In genomic region chr2:55054476-55054875, GRCh38 we compare ENCODE assay signal across 9 cellular contexts. TPM values are rescaled to one million over a fixed set of nuclear protein-coding genes. Genes with fewer than 3 reads are reported as not detected.
DNase-seq lines count a peak whose midpoint lies in the region; ATAC-seq and TF ChIP-seq lines count a peak whose summit lies in the region.
"Had no signal": no experiment of that assay in that cellular context is flagged by ENCODE, and none has a peak within 500 bp of the region (broad histone marks: within the 10 kb centered on the region; RNA-seq: fewer than 3 reads in every experiment).

No MANE protein-coding gene starts in this region.

- no peaks in the 10 kb centered on the region for H3K27me3 Mint-ChIP-seq in CD4-positive, alpha-beta memory T cell

- no peak for TF ChIP-seq EP300 in esophagus muscularis mucosa (IDR thresholded peaks at IDR 0.05)

- TF ChIP-seq CTCF in OCI-LY3 (IDR thresholded peaks at IDR 0.05; ENCODE audit: low read depth, low read length) (no peak), esophagus muscularis mucosa (IDR thresholded peaks at IDR 0.05) (no peak)

- POLR2A ChIA-PET in CD4-positive, alpha-beta memory T cell (lab: Charles Lee; ENCODE audit: partially characterized antibody) = no interaction called here

- no peak overlapping the region; the same call in 1 of the 2 replicates for H3K9ac ChIP-seq in OCI-LY3 (ENCODE audit: low read length)

- H3K4me2 ChIP-seq in OCI-LY3 (ENCODE audit: low read length) = peak overlapping the region; percentile 92

- DNase-seq in CD4-positive, alpha-beta memory T cell = no peak
- DNase-seq in esophagus muscularis mucosa (ENCODE audit: extremely low spot score) = no peak
- DNase-seq in erythroblast (lab: John Stamatoyannopoulos, UW) = no peak
- DNase-seq in COLO668 (lab: John Stamatoyannopoulos, UW; ENCODE audit: unreplicated experiment) = no peak
- no peak for DNase-seq in SK-N-DZ (ENCODE audit: low spot score)
- DNase-seq: nucleus accumbens had no signal

- H3K36me3 ChIP-seq in CD4-positive, alpha-beta memory T cell (ENCODE audit: insufficient read depth, low read length) = no peaks in the 10 kb centered on the region
- no peaks in the 10 kb centered on the region for H3K36me3 ChIP-seq in OCI-LY3 (replicated peaks; ENCODE audit: low read depth, low read length)
- peaks cover 0 to 2% (median 0%) of the 10 kb centered on the region in 4 donors for H3K36me3 ChIP-seq in esophagus muscularis mucosa

- H3K27ac ChIP-seq in CD4-positive, alpha-beta memory T cell (ENCODE audit: low read depth, low read length) = no peak overlapping the region
- H3K27ac ChIP-seq in OCI-LY3 (ENCODE audit: low read length) (peak overlapping the region; percentile 56), esophagus muscularis mucosa (replicated peaks in 1 of 4) (no peak overlapping the region)

- peaks cover 24 to 45% (median 31%) of the 10 kb centered on the region in 4 donors for H3K4me1 Mint-ChIP-seq in CD4-positive, alpha-beta memory T cell

- H3K4me3 ChIP-seq in CD4-positive, alpha-beta memory T cell (ENCODE audit: low read length in 2 of 2) = peak overlapping the region in 1 of 2 donors; percentile 15
- peak overlapping the region; percentile 62 for H3K4me3 ChIP-seq in OCI-LY3 (ENCODE audit: low read length)
- no peak overlapping the region for H3K4me3 ChIP-seq in esophagus muscularis mucosa

- H3K9me3 Mint-ChIP-seq in CD4-positive, alpha-beta memory T cell = no peaks in the 10 kb centered on the region

- TF ChIP-seq POLR2A in esophagus muscularis mucosa (IDR thresholded peaks at IDR 0.05; ENCODE audit: low read depth) (no peak), erythroblast (IDR thresholded peaks at IDR 0.05; ENCODE audit: low read length) (no peak)

- peak overlapping the region in 4 of 8 donors; percentile 34 to 43 (median 38) for H3K4me3 Mint-ChIP-seq in CD4-positive, alpha-beta memory T cell

- intact Hi-C loops in CD4-positive, alpha-beta memory T cell (cut with micrococcal nuclease) = loop anchor here (5.0 to 10.0 kb wide), 3 partner anchors 152 to 940 kb away; partner anchors contain the start of gene ACYP2
- intact Hi-C loops in esophagus muscularis mucosa (cut with DNase I) = loop anchor here (5.0 kb wide), 1 partner anchor 43 kb away; no protein-coding TSS in a partner anchor

- no peaks in the 10 kb centered on the region for H3K9me3 ChIP-seq in CD4-positive, alpha-beta memory T cell (ENCODE audit: control insufficient read depth in 1 of 2, low read length in 2 of 2)
- H3K9me3 ChIP-seq in OCI-LY3 (ENCODE audit: insufficient read depth, low read length) (no peaks in the 10 kb centered on the region), esophagus muscularis mucosa (no peaks in the 10 kb centered on the region)

- no peak overlapping the region for H2AFZ ChIP-seq in OCI-LY3 (ENCODE audit: low read depth, low read length)

- H3K79me2 ChIP-seq in OCI-LY3 (ENCODE audit: low read length) = peaks cover 6% of the 10 kb centered on the region; the same call in 1 of the 2 replicates

- no peaks in the 10 kb centered on the region for H3K27me3 ChIP-seq in CD4-positive, alpha-beta memory T cell (ENCODE audit: insufficient read depth, low read length)
- H3K27me3 ChIP-seq in OCI-LY3 (ENCODE audit: low read depth, low read length) (no peaks in the 10 kb centered on the region), esophagus muscularis mucosa (no peaks in the 10 kb centered on the region)

- H3K4me1 ChIP-seq in CD4-positive, alpha-beta memory T cell (ENCODE audit: insufficient read depth, low read length) = peaks cover 40% of the 10 kb centered on the region
- H3K4me1 ChIP-seq in OCI-LY3 (ENCODE audit: low read length) (peaks cover 43% of the 10 kb centered on the region), esophagus muscularis mucosa (peaks cover 10 to 20% (median 16%) of the 10 kb centered on the region in 4 donors)

- WGBS in esophagus muscularis mucosa = 98% methylated on average over 5 of the region's 5 CpGs

- ATAC-seq in GM18868 (IDR thresholded peaks at IDR 0.05; ENCODE audit: unreplicated experiment) (peak; percentile 25), HG02938 (IDR thresholded peaks at IDR 0.05; ENCODE audit: unreplicated experiment) (peak; percentile 21)

- peaks cover 0 to 7% of the 10 kb centered on the region in 2 donors for H3K36me3 Mint-ChIP-seq in CD4-positive, alpha-beta memory T cell

- H4K20me1 ChIP-seq in OCI-LY3 (ENCODE audit: insufficient read depth, low read length) = no peaks in the 10 kb centered on the region

- H3K27ac Mint-ChIP-seq in CD4-positive, alpha-beta memory T cell = peak overlapping the region in 6 of 7 donors; percentile 32 to 95 (median 70)

- CTCF ChIA-PET in CD4-positive, alpha-beta memory T cell (lab: Charles Lee; ENCODE audit: partially characterized antibody) = no interaction called here

RNA-seq across cellular contexts. Expression of gene RTN4, which starts 4.2 kb away (rescaled TPM):
- 10 to 100 TPM; 73.8 to 81.3 TPM for total RNA-seq in CD4-positive, alpha-beta memory T cell
- 10 to 100 TPM; 89.1 to 90.0 TPM for polyA plus RNA-seq in CD4-positive, alpha-beta memory T cell
- total RNA-seq in esophagus muscularis mucosa = 100 to 1,000 TPM; 214 to 272 (median 251) TPM
- 167 and 176 TPM in 2 replicates for polyA plus RNA-seq in SK-N-DZ (2014; cell fraction: cytosol; rRNA removed)
- polyA plus RNA-seq in SK-N-DZ (2014; cell fraction: nucleus; rRNA removed) = 101 and 109 TPM in 2 replicates
